7 cellular contexts compared by ENCODE assay signal in the genomic region with DNA sequence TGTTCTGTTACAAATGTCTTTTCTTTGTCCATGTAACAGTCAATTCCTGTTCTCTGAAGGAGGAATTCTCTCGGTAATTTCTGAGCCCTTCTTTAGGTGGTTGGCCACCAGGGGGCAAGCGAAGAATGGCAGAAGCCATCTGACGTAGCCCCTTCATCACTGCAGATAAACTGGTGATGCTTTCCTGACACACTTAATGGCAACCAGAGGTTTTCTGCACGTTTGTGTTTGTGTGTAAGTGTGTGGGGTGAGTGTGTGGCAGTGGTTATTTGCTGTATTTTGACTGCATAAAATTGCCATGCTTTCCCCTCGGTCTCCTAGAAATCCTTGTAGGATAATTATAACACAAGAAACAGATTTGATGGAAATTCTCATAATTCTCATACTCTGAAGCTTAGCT.
DNase-seq lines count a peak whose midpoint lies in the region; ATAC-seq and TF ChIP-seq lines count a peak whose summit lies in the region.

No MANE protein-coding gene starts in this region.

- no peaks in the 10 kb centered on the region for H3K4me1 ChIP-seq in lung (ENCODE audit: control insufficient read depth in 2 of 2, insufficient read depth in 2 of 2, low read length in 2 of 2)

- TF ChIP-seq CTCF in GM12864 (IDR thresholded peaks at IDR 0.05; ENCODE audit: low read depth, low read length, missing control alignments) (peak; percentile 76), dorsolateral prefrontal cortex (IDR thresholded peaks at IDR 0.05 in 54 of 56, conservative IDR thresholded peaks at IDR 0.05 in 2 of 56; ENCODE audit: low read depth in 1 of 56, partially characterized antibody in 56 of 56) (peak; percentile 84 to 99 (median 96)), lung (IDR thresholded peaks at IDR 0.05; ENCODE audit: control extremely low read depth, extremely low read depth) (peak; percentile 92)

- ATAC-seq in HG02870 (IDR thresholded peaks at IDR 0.05; ENCODE audit: unreplicated experiment) (peak; percentile 71), lung (ENCODE audit: insufficient read depth, low FRiP score) (no peak)

- no peaks in the 10 kb centered on the region for H3K9me3 ChIP-seq in lung (ENCODE audit: control insufficient read depth in 2 of 2, insufficient read depth in 1 of 2, low read length in 1 of 2)

- H3K4me3 ChIP-seq in GM12864 (ENCODE audit: low read depth, low read length) (no peak overlapping the region), dorsolateral prefrontal cortex (peak overlapping the region in 10 of 59 donors; percentile 6 to 39 (median 19)), lung (no peak overlapping the region)

- peak; percentile 35 for DNase-seq in GM12864 (ENCODE audit: low read depth)
- DNase-seq in NCI-H345 treated with DMSO at 0.1 percent for 48 hours (lab: John Stamatoyannopoulos, UW; ENCODE audit: unreplicated experiment) = peak; percentile 41
- peak; percentile 33 to 52 for DNase-seq in activated CD4-positive, alpha-beta T cell treated with anti-CD3 and anti-CD28 coated beads, Interleukin-2, amount 50 U/mL, for 24 hours (ENCODE audit: low read depth in 1 of 2, low spot score in 1 of 2)
- peak; percentile 77 to 92 (median 88) for DNase-seq in dorsolateral prefrontal cortex
- peak; percentile 74 for DNase-seq in lung (ENCODE audit: low spot score)
- peak; percentile 37 for DNase-seq in stimulated activated CD8-positive, alpha-beta memory T cell treated with anti-CD3 and anti-CD28 coated beads, Interleukin-15, amount 100 ng/mL, for 1 hour (ENCODE audit: low read depth)

- H3K27ac ChIP-seq in dorsolateral prefrontal cortex = no peak overlapping the region
- H3K27ac ChIP-seq in lung (ENCODE audit: low read depth in 1 of 2, low read length in 1 of 2) = no peak overlapping the region

- intact Hi-C loops in dorsolateral prefrontal cortex (cut with DNase I) = loop anchor here (1.0 to 10.0 kb wide), 8 partner anchors 64 to 697 kb away; a partner anchor contains a TSS

- H3K36me3 ChIP-seq in lung (ENCODE audit: control insufficient read depth in 2 of 2, insufficient read depth in 2 of 2, low read length in 2 of 2) = no peaks in the 10 kb centered on the region

- no peaks in the 10 kb centered on the region for H3K27me3 ChIP-seq in dorsolateral prefrontal cortex
- H3K27me3 ChIP-seq in lung (ENCODE audit: control insufficient read depth, insufficient read depth) = no peaks in the 10 kb centered on the region

- 13 to 14% methylated on average over 5 of the region's 5 CpGs for WGBS in lung, 2 donors

Comparison
In these comparisons a context has a peak if more than half of its experiments do, and no peak if none do; other contexts are left out.
1. DNase-seq: peak in every context shown above with its lines; median percentile 88 in dorsolateral prefrontal cortex; 74 in lung; 42 in activated CD4-positive, alpha-beta T cell treated with anti-CD3 and anti-CD28 coated beads, Interleukin-2, amount 50 U/mL, for 24 hours; 41 in NCI-H345 treated with DMSO at 0.1 percent for 48 hours; 37 in stimulated activated CD8-positive, alpha-beta memory T cell treated with anti-CD3 and anti-CD28 coated beads, Interleukin-15, amount 100 ng/mL, for 1 hour; 35 in GM12864.